23 cellular contexts compared by ENCODE assay signal in genomic region chr5:36418172-36418979, GRCh38.
DNase-seq lines count a peak whose midpoint lies in the region; ATAC-seq and TF ChIP-seq lines count a peak whose summit lies in the region.
"Had no signal": no experiment of that assay in that cellular context is flagged by ENCODE, and none has a peak within 500 bp of the region (broad histone marks: within the 10 kb centered on the region; RNA-seq: fewer than 3 reads in every experiment).

No MANE protein-coding gene starts in this region.

- peaks cover 10% of the 10 kb centered on the region for H3K4me1 Mint-ChIP-seq in activated naive CD4-positive, alpha-beta T cell treated with anti-CD3 and anti-CD28 coated beads, Interleukin-2, amount 10 ng/mL, durations not matched to agents 7 days and 5 days
- H3K4me1 Mint-ChIP-seq: stimulated activated effector memory CD8-positive, alpha-beta T cell treated with anti-CD3 and anti-CD28 coated beads, Interleukin-12 subunit alpha, Interleukin-12 subunit beta, amount 100 ng/mL, for 72 hours had no signal

- peaks cover 43% of the 10 kb centered on the region for H3K4me1 ChIP-seq in PC-3 (ENCODE audit: insufficient read depth, low read length)
- peaks cover 20% of the 10 kb centered on the region for H3K4me1 ChIP-seq in mesendoderm (ENCODE audit: control insufficient read depth, low read depth, low read length)
- H3K4me1 ChIP-seq: gastrocnemius medialis, neural progenitor cell had no signal

- no peaks in the 10 kb centered on the region for H3K9me2 ChIP-seq in PC-3 (replicated peaks; ENCODE audit: low read length)

- intact Hi-C loops in PC-3 (cut with micrococcal nuclease), result loop anchor here (5.0 kb wide), 1 partner anchor 44 kb away; no protein-coding TSS in a partner anchor

- TF ChIP-seq CTCF in PC-3 (conservative IDR thresholded peaks at IDR 0.05; ENCODE audit: low read depth, low read length) (no peak), epithelial cell of proximal tubule (conservative IDR thresholded peaks at IDR 0.05; ENCODE audit: low read depth, low read length) (no peak)

- H4K8ac ChIP-seq in mesendoderm (ENCODE audit: low read depth, low read length), result no peak overlapping the region

- H4K20me1 ChIP-seq in PC-3 (ENCODE audit: low read length), result no peaks in the 10 kb centered on the region

- H3K79me2 ChIP-seq in PC-3 (ENCODE audit: low read length), result no peaks in the 10 kb centered on the region
- H3K79me2 ChIP-seq in mesendoderm (ENCODE audit: control insufficient read depth, insufficient read depth, low read length), result no peaks in the 10 kb centered on the region

- H3F3A ChIP-seq in PC-3 (ENCODE audit: low read length, unreplicated experiment), result no peaks in the 10 kb centered on the region

- H3K9ac ChIP-seq in PC-3 (ENCODE audit: low read length) (peak overlapping the region; percentile 21; the same call in 1 of the 2 replicates), mesendoderm (ENCODE audit: low read length) (no peak overlapping the region)
- H3K9ac ChIP-seq: neural progenitor cell had no signal

- no peak overlapping the region for H3K56ac ChIP-seq in mesendoderm (ENCODE audit: low read length)

- H3K27ac Mint-ChIP-seq in activated naive CD4-positive, alpha-beta T cell treated with anti-CD3 and anti-CD28 coated beads, Interleukin-2, amount 10 ng/mL, durations not matched to agents 7 days and 5 days, result no peak overlapping the region
- H3K27ac Mint-ChIP-seq: CD8-positive, alpha-beta T cell; neural progenitor cell; stimulated activated effector memory CD8-positive, alpha-beta T cell treated with anti-CD3 and anti-CD28 coated beads, Interleukin-12 subunit alpha, Interleukin-12 subunit beta, amount 100 ng/mL, for 72 hours had no signal

- H3K9me3 ChIP-seq in PC-3 (ENCODE audit: low read length), result no peaks in the 10 kb centered on the region
- H3K9me3 ChIP-seq: gastrocnemius medialis, mucosa of descending colon had no signal

- H3K4me2 ChIP-seq in PC-3 (ENCODE audit: low read length) (peak overlapping the region; percentile 72), mesendoderm (ENCODE audit: low read length) (peak overlapping the region; percentile 8)
- H3K4me2 ChIP-seq: neural progenitor cell had no signal

- peak overlapping the region; percentile 82 for H3K27ac ChIP-seq in PC-3 (ENCODE audit: low read length)
- peak overlapping the region; percentile 30 for H3K27ac ChIP-seq in mesendoderm (ENCODE audit: low read depth, low read length)
- H3K27ac ChIP-seq: gastrocnemius medialis, neural progenitor cell had no signal

- POLR2A ChIA-PET in PC-3 (lab: Charles Lee; ENCODE audit: unreplicated experiment), result no interaction called here
- POLR2A ChIA-PET in HEK293T (lab: Yijun Ruan, JAX), result interaction anchor here (1.2 kb wide), 1 partner anchor 272 kb away, joined by 4 read pairs; no protein-coding TSS in a partner anchor

- H3K9me3 Mint-ChIP-seq in activated naive CD4-positive, alpha-beta T cell treated with anti-CD3 and anti-CD28 coated beads, Interleukin-2, amount 10 ng/mL, durations not matched to agents 7 days and 5 days, result no peaks in the 10 kb centered on the region
- H3K9me3 Mint-ChIP-seq: CD8-positive, alpha-beta T cell; H9; neural progenitor cell; stimulated activated effector memory CD8-positive, alpha-beta T cell treated with anti-CD3 and anti-CD28 coated beads, Interleukin-12 subunit alpha, Interleukin-12 subunit beta, amount 100 ng/mL, for 72 hours had no signal

- H3K27me3 ChIP-seq in PC-3 (ENCODE audit: low read length), result no peaks in the 10 kb centered on the region
- H3K27me3 ChIP-seq in mesendoderm (ENCODE audit: insufficient read depth, low read length, poor library complexity), result peaks cover 2% of the 10 kb centered on the region
- H3K27me3 ChIP-seq: gastrocnemius medialis, neural progenitor cell had no signal

- H3K4ac ChIP-seq in mesendoderm (ENCODE audit: low read depth, low read length), result no peak overlapping the region

- peaks cover 4% of the 10 kb centered on the region for H3K27me3 Mint-ChIP-seq in activated naive CD4-positive, alpha-beta T cell treated with anti-CD3 and anti-CD28 coated beads, Interleukin-2, amount 10 ng/mL, durations not matched to agents 7 days and 5 days

- H3K4me3 ChIP-seq in PC-3 (ENCODE audit: low read length) (0 out of 2 replicates have a peak overlapping the region, but pooled peaks have one; percentile 33), epithelial cell of proximal tubule (ENCODE audit: low read depth, low read length) (no peak overlapping the region), mesendoderm (ENCODE audit: low read length) (no peak overlapping the region)
- H3K4me3 ChIP-seq: gastrocnemius medialis, mucosa of descending colon, neural progenitor cell had no signal

- H3K4me3 Mint-ChIP-seq in activated naive CD4-positive, alpha-beta T cell treated with anti-CD3 and anti-CD28 coated beads, Interleukin-2, amount 10 ng/mL, durations not matched to agents 7 days and 5 days, result no peak overlapping the region
- H3K4me3 Mint-ChIP-seq: CD8-positive, alpha-beta T cell; neural progenitor cell; stimulated activated effector memory CD8-positive, alpha-beta T cell treated with anti-CD3 and anti-CD28 coated beads, Interleukin-12 subunit alpha, Interleukin-12 subunit beta, amount 100 ng/mL, for 72 hours had no signal

- WGBS in mesendoderm (ENCODE audit: extremely low coverage, insufficient coverage, low lambda C conversion rate), result no CpG with 5 or more reads among the region's 6 CpGs

- no peak overlapping the region for H3K23ac ChIP-seq in mesendoderm (ENCODE audit: low read length)

- H2AFZ ChIP-seq in PC-3 (ENCODE audit: low read length), result no peak overlapping the region
- H2AFZ ChIP-seq: neural progenitor cell had no signal

- peak overlapping the region; percentile 86 for H2BK120ac ChIP-seq in mesendoderm (ENCODE audit: low read depth, low read length)

- BruUV-seq in PC-3 (replicated peaks; lab: Mats Ljungman, UMichigan), result no TSS peak

- H3K36me3 Mint-ChIP-seq in activated naive CD4-positive, alpha-beta T cell treated with anti-CD3 and anti-CD28 coated beads, Interleukin-2, amount 10 ng/mL, durations not matched to agents 7 days and 5 days, result no peaks in the 10 kb centered on the region
- H3K36me3 Mint-ChIP-seq: CD8-positive, alpha-beta T cell; neural progenitor cell; stimulated activated effector memory CD8-positive, alpha-beta T cell treated with anti-CD3 and anti-CD28 coated beads, Interleukin-12 subunit alpha, Interleukin-12 subunit beta, amount 100 ng/mL, for 72 hours had no signal

- CTCF ChIA-PET in PC-3 (lab: Charles Lee), result interaction anchor here (0.5 to 1.0 kb wide), 6 partner anchors 42 to 278 kb away, joined by 3 to 16 read pairs (median 3); no protein-coding TSS in a partner anchor
- CTCF ChIA-PET in HEK293T (lab: Yijun Ruan, JAX), result interaction anchor here (0.6 to 2.1 kb wide), 3 partner anchors 274 to 467 kb away, joined by 3 to 5 read pairs (median 4); no protein-coding TSS in a partner anchor
- CTCF ChIA-PET in activated naive CD4-positive, alpha-beta T cell treated with anti-CD3 and anti-CD28 coated beads, Interleukin-2, amount 10 ng/mL, durations not matched to agents 7 days and 5 days (lab: Charles Lee), result interaction anchor here (0.8 to 4.3 kb wide), 4 partner anchors 26 to 87 kb away, joined by 3 to 36 read pairs (median 4); no protein-coding TSS in a partner anchor

- no peak overlapping the region for H2BK5ac ChIP-seq in mesendoderm (ENCODE audit: low read length)

- no peak overlapping the region for H2AK5ac ChIP-seq in mesendoderm (ENCODE audit: low read length)

- no peak overlapping the region for H4K5ac ChIP-seq in mesendoderm (ENCODE audit: low read length)

- H3K18ac ChIP-seq in mesendoderm (ENCODE audit: low read length), result peak overlapping the region; percentile 16

- no peaks in the 10 kb centered on the region for H3K36me3 ChIP-seq in PC-3 (ENCODE audit: low read depth, low read length)
- no peaks in the 10 kb centered on the region for H3K36me3 ChIP-seq in mesendoderm (ENCODE audit: control insufficient read depth, insufficient read depth, low read length)
- H3K36me3 ChIP-seq: gastrocnemius medialis, neural progenitor cell had no signal

- peak; percentile 36 for ATAC-seq in PC-3
- ATAC-seq in GM18873 (IDR thresholded peaks at IDR 0.05; ENCODE audit: low FRiP score, unreplicated experiment), result no peak
- ATAC-seq: CD8-positive, alpha-beta T cell; gastrocnemius medialis; left colon; mucosa of descending colon; SK-N-SH treated with all-trans-retinoic acid at 6 μM for 48 hours; stimulated activated effector memory CD8-positive, alpha-beta T cell treated with anti-CD3 and anti-CD28 coated beads, Interleukin-12 subunit alpha, Interleukin-12 subunit beta, amount 100 ng/mL, for 72 hours had no signal

- H2BK15ac ChIP-seq in mesendoderm (replicated peaks; ENCODE audit: low read depth), result no peak overlapping the region

- DNase-seq in ELR (ENCODE audit: low read depth) (peak; percentile 20), PC-3 (peak; percentile 86), epithelial cell of proximal tubule (ENCODE audit: low read depth) (peak; percentile 61), mesendoderm (no peak), HEK293T (ENCODE audit: extremely low spot score) (no peak), medulla oblongata (ENCODE audit: extremely low spot score) (no peak)
- DNase-seq in activated naive CD4-positive, alpha-beta T cell treated with anti-CD3 and anti-CD28 coated beads, Interleukin-2, amount 10 ng/mL, durations not matched to agents 7 days and 5 days, result no peak
- DNase-seq: activated CD4-positive, alpha-beta T cell treated with anti-CD3 and anti-CD28 coated beads for 4 hours; activated CD8-positive, alpha-beta memory T cell treated with anti-CD3 and anti-CD28 coated beads, Interleukin-2, amount 50 U/mL, for 4 hours; aorta; CD8-positive, alpha-beta T cell; DND-41; gastrocnemius medialis; Kasumi-1; left colon; mucosa of descending colon; NCI-H1417; T1000 had no signal

- H3K79me1 ChIP-seq in mesendoderm (ENCODE audit: low read length), result no peaks in the 10 kb centered on the region

TF ChIP-seq in HEK293T, 16 proteins besides CTCF, POLR2A, EP300 and RAD21 (continues in another document):
- TF ChIP-seq BHLHE40 (IDR thresholded peaks at IDR 0.05; ENCODE audit: borderline replicate concordance) (no peak), ARNT (IDR thresholded peaks at IDR 0.05) (no peak), FOXK2 (IDR thresholded peaks at IDR 0.05) (no peak), SUZ12 (IDR thresholded peaks at IDR 0.05) (no peak), PKNOX1 (IDR thresholded peaks at IDR 0.05) (no peak), TARDBP (IDR thresholded peaks at IDR 0.05) (no peak), CTBP1 (IDR thresholded peaks at IDR 0.05; ENCODE audit: borderline replicate concordance) (no peak), FOXA1 (IDR thresholded peaks at IDR 0.05) (no peak), ZNF384 (IDR thresholded peaks at IDR 0.05) (no peak)

Comparison
In these comparisons a context has a peak if more than half of its experiments do, and no peak if none do; other contexts are left out.
1. DNase-seq: peak in ELR (single experiment), PC-3 (single experiment) and epithelial cell of proximal tubule (single experiment); none in mesendoderm (single experiment), HEK293T (single experiment), medulla oblongata (single experiment) and activated naive CD4-positive, alpha-beta T cell treated with anti-CD3 and anti-CD28 coated beads, Interleukin-2, amount 10 ng/mL, durations not matched to agents 7 days and 5 days (single experiment).